In genomic region chr4:73011629-73011985, GRCh38 we compare ENCODE assay signal across 26 cellular contexts.
"Had no signal": no experiment of that assay in that cellular context is flagged by ENCODE, and none has a peak within 500 bp of the region (broad histone marks: within the 10 kb centered on the region; RNA-seq: fewer than 3 reads in every experiment).

No MANE protein-coding gene starts in this region.

- DNase-seq: hippocampal formation; left colon; lower lobe of right lung; mammary epithelial cell; mesenchymal stem cell; naive thymus-derived CD8-positive, alpha-beta T cell; occipital lobe; psoas muscle; right lobe of liver; stimulated activated CD4-positive, alpha-beta T cell treated with anti-CD3 and anti-CD28 coated beads, Interleukin-1b, Interleukin-23, amount 100 ng/mL, for 48 hours; stimulated activated CD4-positive, alpha-beta T cell treated with anti-CD3 and anti-CD28 coated beads, Interleukin-2, amount 100 ng/mL, for 48 hours; stimulated activated CD4-positive, alpha-beta T cell treated with anti-CD3 and anti-CD28 coated beads, Interleukin-4, amount 100 ng/mL, for 4 hours; stimulated activated CD8-positive, alpha-beta memory T cell treated with anti-CD3 and anti-CD28 coated beads, Interleukin-4, amount 100 ng/mL, for 48 hours; stimulated activated naive B cell treated with anti-CD40 and anti-IgM and Interleukin-4, amounts not matched to agents 10 μg/mL and 1 μg/mL and 100 μg/mL, for 72 hours; stimulated activated naive CD8-positive, alpha-beta T cell treated with anti-CD3 and anti-CD28 coated beads, Interleukin-15, Interleukin-2, amounts not matched to agents 100 U/mL and 50 U/mL, for 24 hours; stomach; testis; thyroid gland; transverse colon had no signal

- H3K36me3 ChIP-seq: left lung, lower lobe of right lung, neutrophil, right lobe of liver, stomach, thyroid gland, transverse colon, upper lobe of left lung had no signal

- H3K27me3 ChIP-seq: left lung, neutrophil, right lobe of liver, stomach, testis, thyroid gland, transverse colon, upper lobe of left lung had no signal

- H3K27ac ChIP-seq: left lung, lower lobe of right lung, neutrophil, parathyroid adenoma, psoas muscle, right lobe of liver, stomach, testis, thyroid gland, transverse colon, upper lobe of left lung had no signal

- H3K4me3 ChIP-seq: left lung, lower lobe of right lung, psoas muscle, right lobe of liver, smooth muscle cell, stomach, testis, thyroid gland, transverse colon, upper lobe of left lung had no signal

- ATAC-seq: left colon; left lung; naive thymus-derived CD8-positive, alpha-beta T cell; psoas muscle; stimulated activated naive B cell treated with anti-CD40 and anti-IgM and Interleukin-4, amounts not matched to agents 10 μg/mL and 1 μg/mL and 100 μg/mL, for 72 hours; stimulated activated naive CD8-positive, alpha-beta T cell treated with anti-CD3 and anti-CD28 coated beads, Interleukin-15, Interleukin-2, amounts not matched to agents 100 U/mL and 50 U/mL, for 24 hours had no signal

- H3K4me1 ChIP-seq: left lung, lower lobe of right lung, parathyroid adenoma, psoas muscle, right lobe of liver, stomach, testis, thyroid gland, transverse colon, upper lobe of left lung had no signal

- H3K9me3 Mint-ChIP-seq: nephron had no signal

- H2AFZ ChIP-seq: parathyroid adenoma had no signal

- H3K4me3 Mint-ChIP-seq: naive thymus-derived CD8-positive, alpha-beta T cell; nephron; neural crest cell; stimulated activated naive B cell treated with anti-CD40 and anti-IgM and Interleukin-4, amounts not matched to agents 10 μg/mL and 1 μg/mL and 100 μg/mL, for 72 hours had no signal

- H3K9me3 ChIP-seq: lower lobe of right lung, neutrophil, psoas muscle, right lobe of liver, testis, thyroid gland, transverse colon had no signal

- H3K4me2 ChIP-seq: smooth muscle cell had no signal

- H3K27ac Mint-ChIP-seq: naive thymus-derived CD8-positive, alpha-beta T cell; nephron; stimulated activated naive B cell treated with anti-CD40 and anti-IgM and Interleukin-4, amounts not matched to agents 10 μg/mL and 1 μg/mL and 100 μg/mL, for 72 hours had no signal

- H3K4me1 Mint-ChIP-seq: naive thymus-derived CD8-positive, alpha-beta T cell; nephron; stimulated activated naive B cell treated with anti-CD40 and anti-IgM and Interleukin-4, amounts not matched to agents 10 μg/mL and 1 μg/mL and 100 μg/mL, for 72 hours had no signal

- H3K9ac ChIP-seq: parathyroid adenoma had no signal
